37 cellular contexts compared by ENCODE assay signal in genomic region chr1:111465754-111466153, GRCh38. TPM values are rescaled to one million over a fixed set of nuclear protein-coding genes. Genes with fewer than 3 reads are reported as not detected.
"Had no signal": no experiment of that assay in that cellular context is flagged by ENCODE, and none has a peak within 500 bp of the region (broad histone marks: within the 10 kb centered on the region; RNA-seq: fewer than 3 reads in every experiment).

No MANE protein-coding gene starts in this region.

- H3K9me3 ChIP-seq: ascending aorta, breast epithelium had no signal

- H3K27ac Mint-ChIP-seq: activated CD4-positive, alpha-beta memory T cell treated with anti-CD3 and anti-CD28 coated beads, Interleukin-2, amount 10 ng/mL, durations not matched to agents 7 days and 5 days; activated CD4-positive, alpha-beta T cell treated with anti-CD3 and anti-CD28 coated beads for 36 hours; activated CD4-positive, alpha-beta T cell treated with anti-CD3 and anti-CD28 coated beads, Interleukin-2, amount 10 ng/mL, durations not matched to agents 7 days and 5 days; activated CD8-positive, alpha-beta memory T cell treated with anti-CD3 and anti-CD28 coated beads, Interleukin-2, amount 10 ng/mL, durations not matched to agents 7 days and 5 days; activated CD8-positive, alpha-beta T cell treated with anti-CD3 and anti-CD28 coated beads, Interleukin-2, amount 10 ng/mL, durations not matched to agents 7 days and 5 days; activated naive CD4-positive, alpha-beta T cell treated with anti-CD3 and anti-CD28 coated beads, Interleukin-2, amount 10 ng/mL, durations not matched to agents 7 days and 5 days; activated naive CD8-positive, alpha-beta T cell treated with anti-CD3 and anti-CD28 coated beads, Interleukin-2, amount 10 ng/mL, durations not matched to agents 7 days and 5 days; activated naive CD8-positive, alpha-beta T cell treated with anti-CD3 and anti-CD28 coated beads, Interleukin-2, amount 50 U/mL, for 24 hours; activated T-cell treated with anti-CD3 and anti-CD28 coated beads, Interleukin-2, amount 50 U/mL, for 24 hours; activated T-helper 2 cell treated with anti-CD3 and anti-CD28 coated beads, Interferon-gamma antibody, Interleukin-2, Interleukin-4, amounts not matched to agents 10 μg/mL and 5 μg/mL and 100 μg/mL, durations not matched to agents 14 hours and 24 hours and 36 hours; brain; T-helper 1 cell treated with Interleukin-12 subunit alpha and Interleukin-12 subunit beta and Interleukin-4 antibody, amounts not matched to agents 30 μg/mL and 1 μg/mL, for 36 hours; T-helper 2 cell treated with Interferon-gamma antibody and Interleukin-4, amounts not matched to agents 5 μg/mL and 100 μg/mL, for 36 hours had no signal

- FAIRE-seq: TTC549 had no signal

- H3K27me3 Mint-ChIP-seq: activated B cell treated with CpG ODN at 0.5 μM for 24 hours; activated CD4-positive, alpha-beta memory T cell treated with anti-CD3 and anti-CD28 coated beads, Interleukin-2, amount 10 ng/mL, durations not matched to agents 7 days and 5 days; activated CD4-positive, alpha-beta T cell treated with anti-CD3 and anti-CD28 coated beads for 36 hours; activated CD4-positive, alpha-beta T cell treated with anti-CD3 and anti-CD28 coated beads, Interleukin-2, amount 10 ng/mL, durations not matched to agents 7 days and 5 days; activated CD8-positive, alpha-beta memory T cell treated with anti-CD3 and anti-CD28 coated beads, Interleukin-2, amount 10 ng/mL, durations not matched to agents 7 days and 5 days; activated naive CD4-positive, alpha-beta T cell treated with anti-CD3 and anti-CD28 coated beads, Interleukin-2, amount 10 ng/mL, durations not matched to agents 7 days and 5 days; activated naive CD4-positive, alpha-beta T cell treated with anti-CD3 and anti-CD28 coated beads, Interleukin-2, amount 50 U/mL, for 24 hours; activated naive CD8-positive, alpha-beta T cell; activated naive CD8-positive, alpha-beta T cell treated with anti-CD3 and anti-CD28 coated beads, Interleukin-2, amount 10 ng/mL, durations not matched to agents 7 days and 5 days; activated naive CD8-positive, alpha-beta T cell treated with anti-CD3 and anti-CD28 coated beads, Interleukin-2, amount 50 U/mL, for 24 hours; activated T-cell treated with anti-CD3 and anti-CD28 coated beads, Interleukin-2, amount 50 U/mL, for 24 hours; brain had no signal

- H3K4me1 Mint-ChIP-seq: activated B cell treated with CpG ODN at 0.5 μM for 24 hours had no signal

- H3K4me3 Mint-ChIP-seq: activated B cell treated with CpG ODN at 0.5 μM for 24 hours; activated CD4-positive, alpha-beta memory T cell treated with anti-CD3 and anti-CD28 coated beads, Interleukin-2, amount 10 ng/mL, durations not matched to agents 7 days and 5 days; activated CD4-positive, alpha-beta T cell treated with anti-CD3 and anti-CD28 coated beads for 36 hours; activated CD4-positive, alpha-beta T cell treated with anti-CD3 and anti-CD28 coated beads, Interleukin-2, amount 10 ng/mL, durations not matched to agents 7 days and 5 days; activated CD8-positive, alpha-beta memory T cell treated with anti-CD3 and anti-CD28 coated beads, Interleukin-2, amount 10 ng/mL, durations not matched to agents 7 days and 5 days; activated CD8-positive, alpha-beta T cell treated with anti-CD3 and anti-CD28 coated beads, Interleukin-2, amount 10 ng/mL, durations not matched to agents 7 days and 5 days; activated naive CD4-positive, alpha-beta T cell treated with anti-CD3 and anti-CD28 coated beads, Interleukin-2, amount 10 ng/mL, durations not matched to agents 7 days and 5 days; activated naive CD4-positive, alpha-beta T cell treated with anti-CD3 and anti-CD28 coated beads, Interleukin-2, amount 50 U/mL, for 24 hours; activated naive CD8-positive, alpha-beta T cell; activated naive CD8-positive, alpha-beta T cell treated with anti-CD3 and anti-CD28 coated beads, Interleukin-2, amount 10 ng/mL, durations not matched to agents 7 days and 5 days; activated naive CD8-positive, alpha-beta T cell treated with anti-CD3 and anti-CD28 coated beads, Interleukin-2, amount 50 U/mL, for 24 hours; activated T-cell treated with anti-CD3 and anti-CD28 coated beads, Interleukin-2, amount 50 U/mL, for 24 hours; brain; T-helper 1 cell treated with Interleukin-12 subunit alpha and Interleukin-12 subunit beta and Interleukin-4 antibody, amounts not matched to agents 30 μg/mL and 1 μg/mL, for 36 hours; T-helper 2 cell treated with Interferon-gamma antibody and Interleukin-4, amounts not matched to agents 5 μg/mL and 100 μg/mL, for 36 hours had no signal

- H3K9me3 Mint-ChIP-seq: activated B cell treated with CpG ODN at 0.5 μM for 24 hours; activated CD4-positive, alpha-beta memory T cell treated with anti-CD3 and anti-CD28 coated beads, Interleukin-2, amount 10 ng/mL, durations not matched to agents 7 days and 5 days; activated CD4-positive, alpha-beta T cell treated with anti-CD3 and anti-CD28 coated beads, Interleukin-2, amount 10 ng/mL, durations not matched to agents 7 days and 5 days; activated naive CD4-positive, alpha-beta T cell treated with anti-CD3 and anti-CD28 coated beads, Interleukin-2, amount 10 ng/mL, durations not matched to agents 7 days and 5 days; activated naive CD4-positive, alpha-beta T cell treated with anti-CD3 and anti-CD28 coated beads, Interleukin-2, amount 50 U/mL, for 24 hours; activated naive CD8-positive, alpha-beta T cell treated with anti-CD3 and anti-CD28 coated beads, Interleukin-2, amount 10 ng/mL, durations not matched to agents 7 days and 5 days; activated naive CD8-positive, alpha-beta T cell treated with anti-CD3 and anti-CD28 coated beads, Interleukin-2, amount 50 U/mL, for 24 hours; activated T-cell treated with anti-CD3 and anti-CD28 coated beads, Interleukin-2, amount 50 U/mL, for 24 hours; activated T-helper 2 cell treated with anti-CD3 and anti-CD28 coated beads, Interferon-gamma antibody, Interleukin-2, Interleukin-4, amounts not matched to agents 10 μg/mL and 5 μg/mL and 100 μg/mL, durations not matched to agents 14 hours and 24 hours and 36 hours; brain; T-helper 1 cell treated with Interleukin-12 subunit alpha and Interleukin-12 subunit beta and Interleukin-4 antibody, amounts not matched to agents 30 μg/mL and 1 μg/mL, for 36 hours; T-helper 2 cell treated with Interferon-gamma antibody and Interleukin-4, amounts not matched to agents 5 μg/mL and 100 μg/mL, for 36 hours had no signal

- ATAC-seq: activated CD4-positive, alpha-beta T cell treated with anti-CD3 and anti-CD28 coated beads for 36 hours; activated CD8-positive, alpha-beta memory T cell treated with anti-CD3 and anti-CD28 coated beads, Interleukin-2, amount 10 ng/mL, durations not matched to agents 7 days and 5 days; activated CD8-positive, alpha-beta T cell treated with anti-CD3 and anti-CD28 coated beads, Interleukin-2, amount 10 ng/mL, durations not matched to agents 7 days and 5 days; activated naive CD8-positive, alpha-beta T cell treated with anti-CD3 and anti-CD28 coated beads, Interleukin-2, amount 50 U/mL, for 24 hours had no signal

- H3K27me3 ChIP-seq: ascending aorta, breast epithelium had no signal

- DNase-seq: activated B cell treated with CpG ODN at 0.5 μM for 24 hours; activated CD4-positive, alpha-beta memory T cell treated with anti-CD3 and anti-CD28 coated beads, Interleukin-2, amount 10 ng/mL, durations not matched to agents 7 days and 5 days; activated CD4-positive, alpha-beta T cell treated with anti-CD3 and anti-CD28 coated beads for 1 hour; activated CD4-positive, alpha-beta T cell treated with anti-CD3 and anti-CD28 coated beads for 36 hours; activated CD4-positive, alpha-beta T cell treated with anti-CD3 and anti-CD28 coated beads for 48 hours; activated CD4-positive, alpha-beta T cell treated with anti-CD3 and anti-CD28 coated beads, Interleukin-2, amount 10 ng/mL, durations not matched to agents 7 days and 5 days; activated CD4-positive, alpha-beta T cell treated with anti-CD3 and anti-CD28 coated beads, Interleukin-2, amount 50 U/mL, for 48 hours; activated CD8-positive, alpha-beta memory T cell treated with anti-CD3 and anti-CD28 coated beads for 24 hours; activated CD8-positive, alpha-beta memory T cell treated with anti-CD3 and anti-CD28 coated beads, Interleukin-2, amount 10 ng/mL, durations not matched to agents 7 days and 5 days; activated CD8-positive, alpha-beta memory T cell treated with anti-CD3 and anti-CD28 coated beads, Interleukin-2, amount 50 U/mL, for 48 hours; activated CD8-positive, alpha-beta T cell treated with anti-CD3 and anti-CD28 coated beads, Interleukin-2, amount 10 ng/mL, durations not matched to agents 7 days and 5 days; activated effector memory CD4-positive, alpha-beta T cell treated with Interleukin-2 at 50 U/mL for 16 hours; activated gamma-delta T cell; activated naive CD4-positive, alpha-beta T cell treated with anti-CD3 and anti-CD28 coated beads, Interleukin-2, amount 10 ng/mL, durations not matched to agents 7 days and 5 days; activated naive CD4-positive, alpha-beta T cell treated with Interleukin-2 at 50 U/mL for 16 hours; activated naive CD8-positive, alpha-beta T cell treated with anti-CD3 and anti-CD28 coated beads, Interleukin-2, amount 10 ng/mL, durations not matched to agents 7 days and 5 days; activated naive CD8-positive, alpha-beta T cell treated with anti-CD3 and anti-CD28 coated beads, Interleukin-2, amount 50 U/mL, for 24 hours; activated T-cell treated with anti-CD3 and anti-CD28 coated beads, Interleukin-2, amount 50 U/mL, for 24 hours; activated T-cell treated with anti-CD3 and anti-CD28 coated beads, Interleukin-2, amount 50 U/mL, for 48 hours; amygdala; anterior cingulate cortex; central memory CD4-positive, alpha-beta T cell; cerebellar nuclear complex; T-helper 1 cell; T-helper 2 cell; T-helper 9 cell had no signal

- H3K4me1 ChIP-seq: ascending aorta, breast epithelium had no signal

- H3K27ac ChIP-seq: ascending aorta, breast epithelium, VCaP had no signal

- H3K4me3 ChIP-seq: ascending aorta, breast epithelium had no signal

RNA-seq across cellular contexts. Expression of gene ADORA3, which starts 37.7 kb away (rescaled TPM):
- total RNA-seq: activated B cell treated with CpG ODN at 0.5 μM for 24 hours; activated CD8-positive, alpha-beta memory T cell treated with anti-CD3 and anti-CD28 coated beads, Interleukin-2, amount 10 ng/mL, durations not matched to agents 7 days and 5 days; activated T-helper 2 cell treated with anti-CD3 and anti-CD28 coated beads, Interferon-gamma antibody, Interleukin-2, Interleukin-4, amounts not matched to agents 10 μg/mL and 5 μg/mL and 100 μg/mL, durations not matched to agents 14 hours and 24 hours and 36 hours; chondrocyte had no signal

RNA-seq across cellular contexts. Expression of gene TMIGD3, which starts 37.7 kb away (rescaled TPM):
- total RNA-seq: activated B cell treated with CpG ODN at 0.5 μM for 24 hours; activated CD4-positive, alpha-beta memory T cell treated with anti-CD3 and anti-CD28 coated beads, Interleukin-2, amount 10 ng/mL, durations not matched to agents 7 days and 5 days; activated CD4-positive, alpha-beta T cell treated with anti-CD3 and anti-CD28 coated beads for 36 hours; activated CD4-positive, alpha-beta T cell treated with anti-CD3 and anti-CD28 coated beads, Interleukin-2, amount 10 ng/mL, durations not matched to agents 7 days and 5 days; activated CD8-positive, alpha-beta T cell treated with anti-CD3 and anti-CD28 coated beads, Interleukin-2, amount 10 ng/mL, durations not matched to agents 7 days and 5 days; chondrocyte had no signal
